Comparison of ENCODE assay signal across 10 cellular contexts in genomic region chr4:140439644-140440043, GRCh38. TPM values are rescaled to one million over a fixed set of nuclear protein-coding genes. Genes with fewer than 3 reads are reported as not detected.
"Had no signal": no experiment of that assay in that cellular context is flagged by ENCODE, and none has a peak within 500 bp of the region (broad histone marks: within the 10 kb centered on the region; RNA-seq: fewer than 3 reads in every experiment).

No MANE protein-coding gene starts in this region.

- ATAC-seq: HepG2 had no signal

- DNase-seq: IMR-90, KBM-7, KG1 had no signal

- FAIRE-seq: HepG2, HTR-8/SVneo had no signal

- H3K9ac ChIP-seq: KMS-11 had no signal

- H3K27ac ChIP-seq: HL-60, KMS-11 had no signal

- H3K4me2 ChIP-seq: KMS-11 had no signal

RNA-seq across cellular contexts. Expression of gene CLGN, which starts 12.2 kb away (rescaled TPM):
- total RNA-seq: HT-29 had no signal
- polyA plus RNA-seq: IgD-negative memory B cell had no signal

RNA-seq across cellular contexts. Expression of gene MGAT4D, which starts 58.4 kb away (rescaled TPM):
- total RNA-seq: HepG2, HT-29, HT1080, IMR-90 had no signal
- polyA plus RNA-seq: HepG2, IgD-negative memory B cell, IMR-90 had no signal
